ENCODE assay signal across 8 cellular contexts in genomic region chr11:32090774-32091370, GRCh38. TPM values are rescaled to one million over a fixed set of nuclear protein-coding genes. Genes with fewer than 3 reads are reported as not detected.
DNase-seq lines count a peak whose midpoint lies in the region; ATAC-seq and TF ChIP-seq lines count a peak whose summit lies in the region.

Gene RCN1 (plus strand): TSS chr11:32091074. CDS start chr11:32091197, 123 bp downstream.

- no peaks in the 10 kb centered on the region for H3K4me1 ChIP-seq in parathyroid adenoma
- peaks cover 35% of the 10 kb centered on the region for H3K4me1 ChIP-seq in vagina

- peak in 1 of 2 donors; percentile 27 for TF ChIP-seq POLR2A in vagina (IDR thresholded peaks at IDR 0.05)

- H3K27me3 ChIP-seq in parathyroid adenoma (ENCODE audit: control insufficient read depth, insufficient read depth, low read length) (no peaks in the 10 kb centered on the region), vagina (no peaks in the 10 kb centered on the region)

- DNase-seq in DMS114 treated with DMSO at 0.1 percent for 48 hours (lab: John Stamatoyannopoulos, UW; ENCODE audit: unreplicated experiment), result peak; percentile 96
- DNase-seq in HT-29 (ENCODE audit: low spot score), result peak; percentile 53
- peak; percentile 81 for DNase-seq in SK-N-DZ (ENCODE audit: low spot score)
- DNase-seq in cardiac septum (ENCODE audit: low spot score), result peak; percentile 80
- DNase-seq in vagina (ENCODE audit: extremely low spot score in 2 of 2), result no peak

- H3K4me3 ChIP-seq in parathyroid adenoma (ENCODE audit: low read depth, low read length) (peak within 1 kb of the TSS; percentile 52), vagina (peak within 1 kb of the TSS; percentile 70 to 88)

- no peaks in the 10 kb centered on the region for H3K36me3 ChIP-seq in parathyroid adenoma (ENCODE audit: control insufficient read depth, insufficient read depth, low read length)
- H3K36me3 ChIP-seq in vagina, result no peaks in the 10 kb centered on the region

- 0% methylated on average over 23 to 60 of the region's 69 CpGs for WGBS in adipose tissue, 3 donors

- H3K9ac ChIP-seq in parathyroid adenoma, result peak within 1 kb of the TSS; percentile 61

- H3K79me2 ChIP-seq in parathyroid adenoma, result no peaks in the 10 kb centered on the region

- no peaks in the 10 kb centered on the region for H3K9me3 ChIP-seq in parathyroid adenoma (ENCODE audit: control insufficient read depth, low read length)
- no peaks in the 10 kb centered on the region for H3K9me3 ChIP-seq in vagina

- H3K27ac ChIP-seq in adipose tissue (ENCODE audit: low read depth, low read length) (peak within 1 kb of the TSS; percentile 19), parathyroid adenoma (peak within 1 kb of the TSS; percentile 65), vagina (peak within 1 kb of the TSS; percentile 95)

- ATAC-seq in GM21367 (IDR thresholded peaks at IDR 0.05; ENCODE audit: unreplicated experiment), result peak; percentile 43

- intact Hi-C loops in cardiac septum (cut with DNase I) (loop anchor here (5.0 kb wide), 1 partner anchor 61 kb away; no protein-coding TSS in a partner anchor), vagina (cut with DNase I) (no loop called here)

- peak within 1 kb of the TSS; percentile 95 for H2AFZ ChIP-seq in parathyroid adenoma

- H3K4me2 ChIP-seq in parathyroid adenoma (ENCODE audit: low read length), result peak within 1 kb of the TSS; percentile 53

- TF ChIP-seq CTCF in parathyroid adenoma (IDR thresholded peaks at IDR 0.05) (no peak), vagina (IDR thresholded peaks at IDR 0.05) (no peak)

RNA-seq across cellular contexts. Expression of gene RCN1, which starts in this region (rescaled TPM):
- total RNA-seq in HT-29 (2014; rRNA removed; shearing (Covaris generic)), result 88.0 and 88.8 TPM in 2 replicates
- polyA plus RNA-seq in SK-N-DZ (2014; cell fraction: cytosol; rRNA removed), result 58.6 and 69.5 TPM in 2 replicates
- 31.5 and 44.8 TPM in 2 replicates for polyA plus RNA-seq in SK-N-DZ (2014; cell fraction: nucleus; rRNA removed)
- polyA plus RNA-seq in adipose tissue, result 10 to 100 TPM; 18.1 to 88.4 (median 78.3) TPM
- total RNA-seq in cardiac septum (26.0 TPM), vagina (48.6 TPM)

Comparison
In these comparisons a context has a peak if more than half of its experiments do, and no peak if none do; other contexts are left out.
1. DNase-seq: peak in DMS114 treated with DMSO at 0.1 percent for 48 hours (single experiment), HT-29 (single experiment), SK-N-DZ (single experiment) and cardiac septum (single experiment); none in vagina (0 of 2).
2. H3K27ac ChIP-seq: peak in every context shown above with its lines; median percentile 95 in vagina; 65 in parathyroid adenoma; 19 in adipose tissue.